ENCODE assay signal across 11 cellular contexts in the genomic region with DNA sequence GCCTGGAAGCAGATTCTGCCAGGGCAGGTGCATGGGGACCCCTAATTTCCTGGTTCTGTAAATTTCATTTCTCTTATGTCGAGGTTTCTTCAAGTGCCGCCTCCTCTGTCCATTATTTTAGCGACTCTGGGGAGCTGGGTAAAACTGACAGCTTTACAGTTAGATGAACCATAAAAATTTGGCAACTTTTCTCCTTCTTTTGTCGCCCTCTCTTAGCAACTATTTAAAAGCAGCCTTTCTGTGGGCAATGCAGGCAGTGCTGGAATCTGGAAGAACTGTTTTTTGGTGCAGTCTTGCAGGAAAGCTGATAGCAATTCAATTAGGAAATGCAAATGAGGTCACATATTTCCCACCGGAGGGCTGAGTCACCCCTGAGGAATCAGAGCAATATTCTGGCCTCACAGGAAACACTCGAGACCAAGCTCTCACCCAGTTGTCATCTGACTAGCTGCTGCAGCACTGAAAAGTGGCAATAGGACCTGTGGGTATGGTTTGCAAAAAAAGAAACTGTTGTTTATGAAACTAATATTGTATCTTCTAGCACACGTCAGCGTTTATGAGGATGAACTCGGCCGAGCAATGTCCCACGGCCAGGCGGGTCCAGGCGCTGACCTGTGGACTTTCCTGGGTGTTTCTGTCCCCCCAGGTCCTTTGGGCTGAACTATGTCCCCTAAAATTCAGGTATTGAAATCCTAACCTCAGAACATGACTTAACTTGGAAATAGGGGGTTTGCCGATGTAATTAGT.
DNase-seq lines count a peak whose midpoint lies in the region; ATAC-seq and TF ChIP-seq lines count a peak whose summit lies in the region.
"Had no signal": no experiment of that assay in that cellular context is flagged by ENCODE, and none has a peak within 500 bp of the region (broad histone marks: within the 10 kb centered on the region; RNA-seq: fewer than 3 reads in every experiment).

No MANE protein-coding gene starts in this region.

- peak; percentile 29 for DNase-seq in GOT3 (lab: John Stamatoyannopoulos, UW)
- peak; percentile 65 for DNase-seq in amniotic epithelial cell (ENCODE audit: low read depth)
- DNase-seq in hepatic stellate cell (ENCODE audit: low spot score): peak; percentile 49
- no peak for DNase-seq in smooth muscle cell (lab: John Stamatoyannopoulos, UW; ENCODE audit: unreplicated experiment)
- no peak for DNase-seq in DMS79 (lab: John Stamatoyannopoulos, UW)
- no peak for DNase-seq in naive thymus-derived CD4-positive, alpha-beta T cell
- DNase-seq: NCI-H146 had no signal

- peak overlapping the region; percentile 55 for H3K4me2 ChIP-seq in smooth muscle cell

- no peaks in the 10 kb centered on the region for H3K9me3 ChIP-seq in smooth muscle cell (replicated peaks; ENCODE audit: low read depth)
- peaks cover 0 to 9% (median 0%) of the 10 kb centered on the region in 3 experiments for H3K9me3 ChIP-seq in naive thymus-derived CD4-positive, alpha-beta T cell (ENCODE audit: control insufficient read depth in 2 of 3, low read length in 3 of 3)

- no peak overlapping the region for H3K27ac Mint-ChIP-seq in naive thymus-derived CD4-positive, alpha-beta T cell
- H3K27ac Mint-ChIP-seq: activated T-helper 2 cell treated with anti-CD3 and anti-CD28 coated beads, Interferon-gamma antibody, Interleukin-2, Interleukin-4, amounts not matched to agents 10 μg/mL and 5 μg/mL and 100 μg/mL, durations not matched to agents 14 hours and 24 hours and 36 hours had no signal

- no peak overlapping the region for H2AFZ ChIP-seq in smooth muscle cell (ENCODE audit: low read depth)

- intact Hi-C loops in naive thymus-derived CD4-positive, alpha-beta T cell (cut with micrococcal nuclease): no loop called here

- ATAC-seq in naive thymus-derived CD4-positive, alpha-beta T cell: no peak
- no peak for ATAC-seq in GM19035 (IDR thresholded peaks at IDR 0.05; ENCODE audit: unreplicated experiment)

- no peaks in the 10 kb centered on the region for H3K36me3 ChIP-seq in smooth muscle cell (ENCODE audit: low read depth)
- no peaks in the 10 kb centered on the region for H3K36me3 ChIP-seq in naive thymus-derived CD4-positive, alpha-beta T cell (ENCODE audit: control insufficient read depth in 2 of 3, insufficient read depth in 3 of 3, low read length in 3 of 3)
- H3K36me3 ChIP-seq: upper lobe of left lung had no signal

- H3K4me1 Mint-ChIP-seq in naive thymus-derived CD4-positive, alpha-beta T cell: no peaks in the 10 kb centered on the region

- POLR2A ChIA-PET in naive thymus-derived CD4-positive, alpha-beta T cell (lab: Charles Lee): no interaction called here

- CTCF ChIA-PET in naive thymus-derived CD4-positive, alpha-beta T cell (lab: Charles Lee): no interaction called here

- peaks cover 9% of the 10 kb centered on the region for H3K4me1 ChIP-seq in smooth muscle cell (ENCODE audit: low read depth)
- no peaks in the 10 kb centered on the region for H3K4me1 ChIP-seq in naive thymus-derived CD4-positive, alpha-beta T cell (ENCODE audit: control insufficient read depth in 2 of 2, insufficient read depth in 2 of 2, low read length in 2 of 2)
- H3K4me1 ChIP-seq: upper lobe of left lung had no signal

- H4K20me1 ChIP-seq in smooth muscle cell (ENCODE audit: low read depth): no peaks in the 10 kb centered on the region

- H3K27me3 Mint-ChIP-seq in naive thymus-derived CD4-positive, alpha-beta T cell: peaks cover 0 to 5% (median 0%) of the 10 kb centered on the region in 5 donors

- peak overlapping the region; percentile 28 for H3K27ac ChIP-seq in smooth muscle cell (ENCODE audit: low read depth)
- no peak overlapping the region for H3K27ac ChIP-seq in naive thymus-derived CD4-positive, alpha-beta T cell (ENCODE audit: low read depth, low read length)
- H3K27ac ChIP-seq: upper lobe of left lung, VCaP had no signal

- no peaks in the 10 kb centered on the region for H3F3A ChIP-seq in smooth muscle cell (ENCODE audit: low read depth)

- peak overlapping the region; percentile 19 for H3K9ac ChIP-seq in smooth muscle cell (ENCODE audit: low read depth)

- H3K79me2 ChIP-seq in smooth muscle cell (ENCODE audit: low read depth): no peaks in the 10 kb centered on the region

- H3K36me3 Mint-ChIP-seq in naive thymus-derived CD4-positive, alpha-beta T cell: peaks cover 0 to 4% (median 0%) of the 10 kb centered on the region in 5 donors

- H3K4me3 ChIP-seq in smooth muscle cell: no peak overlapping the region
- H3K4me3 ChIP-seq in naive thymus-derived CD4-positive, alpha-beta T cell (ENCODE audit: low read length): no peak overlapping the region
- H3K4me3 ChIP-seq: upper lobe of left lung had no signal

- WGBS in smooth muscle cell (ENCODE audit: low lambda C conversion rate): 57% methylated on average over 14 of the region's 14 CpGs

- no peaks in the 10 kb centered on the region for H3K27me3 ChIP-seq in smooth muscle cell (ENCODE audit: low read depth)
- no peaks in the 10 kb centered on the region for H3K27me3 ChIP-seq in naive thymus-derived CD4-positive, alpha-beta T cell (ENCODE audit: control insufficient read depth in 2 of 2, insufficient read depth in 2 of 2, low read length in 2 of 2)
- H3K27me3 ChIP-seq: upper lobe of left lung had no signal

- H3K4me3 Mint-ChIP-seq in naive thymus-derived CD4-positive, alpha-beta T cell: no peak overlapping the region

- peaks cover 0 to 26% (median 10%) of the 10 kb centered on the region in 11 donors for H3K9me3 Mint-ChIP-seq in naive thymus-derived CD4-positive, alpha-beta T cell

- no peak for TF ChIP-seq CTCF in smooth muscle cell (IDR thresholded peaks at IDR 0.05; ENCODE audit: borderline replicate concordance, insufficient read depth, poor library complexity, severe bottlenecking)

Comparison
In these comparisons a context has a peak if more than half of its experiments do, and no peak if none do; other contexts are left out.
1. DNase-seq: peak in GOT3 (single experiment), amniotic epithelial cell (single experiment) and hepatic stellate cell (single experiment); none in smooth muscle cell (single experiment), DMS79 (single experiment) and naive thymus-derived CD4-positive, alpha-beta T cell (0 of 9).